In the genomic region with DNA sequence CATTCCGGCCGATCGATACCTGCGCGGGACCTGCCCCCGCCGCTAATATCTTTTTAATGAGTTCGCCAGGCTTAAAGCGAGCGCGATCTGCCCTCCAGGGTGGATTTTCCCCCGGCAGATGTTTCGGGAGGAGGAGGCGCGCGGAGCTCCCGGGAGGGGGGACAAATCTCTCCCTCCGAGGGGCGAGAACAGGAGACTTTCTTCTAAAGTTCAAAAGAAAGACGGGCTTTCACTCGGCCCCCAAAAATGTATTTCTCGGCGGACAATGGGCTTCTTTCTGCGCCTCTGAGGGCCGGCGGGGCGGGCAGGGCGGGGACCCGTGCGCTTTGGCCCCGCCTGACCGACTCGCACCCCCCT, we compare ENCODE assay signal across 2 cellular contexts.
A peak's percentile ranks its signal among the peaks of the same experiment; 100 is the strongest.
TF ChIP-seq lines count a peak whose summit lies in the region.

No MANE protein-coding gene starts in this region.

TF ChIP-seq in A549, 52 proteins besides CTCF, POLR2A, EP300 and RAD21 (continued from another document):
- TF ChIP-seq EHF (CRISPR knock-in tag; IDR thresholded peaks at IDR 0.05) = no peak
- TF ChIP-seq JUN (IDR thresholded peaks at IDR 0.05) = no peak
- no peak for TF ChIP-seq NR3C1 (IDR thresholded peaks at IDR 0.05)
- TF ChIP-seq NPAS2 (CRISPR knock-in tag; IDR thresholded peaks at IDR 0.05; ENCODE audit: borderline replicate concordance) = no peak
- no peak for TF ChIP-seq KDM1A (IDR thresholded peaks at IDR 0.05; ENCODE audit: low read depth)
- TF ChIP-seq, protein P1, sequence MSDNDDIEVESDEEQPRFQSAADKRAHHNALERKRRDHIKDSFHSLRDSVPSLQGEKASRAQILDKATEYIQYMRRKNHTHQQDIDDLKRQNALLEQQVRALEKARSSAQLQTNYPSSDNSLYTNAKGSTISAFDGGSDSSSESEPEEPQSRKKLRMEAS (IDR thresholded peaks at IDR 0.05) = no peak
- no peak for TF ChIP-seq MYC (IDR thresholded peaks at IDR 0.05; ENCODE audit: borderline replicate concordance, low read length)

TF ChIP-seq in HEK293, 187 proteins besides CTCF, POLR2A, EP300 and RAD21:
- TF ChIP-seq, protein P2, sequence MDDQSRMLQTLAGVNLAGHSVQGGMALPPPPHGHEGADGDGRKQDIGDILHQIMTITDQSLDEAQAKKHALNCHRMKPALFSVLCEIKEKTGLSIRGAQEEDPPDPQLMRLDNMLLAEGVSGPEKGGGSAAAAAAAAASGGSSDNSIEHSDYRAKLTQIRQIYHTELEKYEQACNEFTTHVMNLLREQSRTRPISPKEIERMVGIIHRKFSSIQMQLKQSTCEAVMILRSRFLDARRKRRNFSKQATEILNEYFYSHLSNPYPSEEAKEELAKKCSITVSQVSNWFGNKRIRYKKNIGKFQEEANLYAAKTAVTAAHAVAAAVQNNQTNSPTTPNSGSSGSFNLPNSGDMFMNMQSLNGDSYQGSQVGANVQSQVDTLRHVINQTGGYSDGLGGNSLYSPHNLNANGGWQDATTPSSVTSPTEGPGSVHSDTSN (CRISPR knock-in tag; IDR thresholded peaks at IDR 0.05) = no peak
- TF ChIP-seq ZNF488 (tag by site-specific recombination; IDR thresholded peaks at IDR 0.05) (no peak), ZFP3 (tag by site-specific recombination; IDR thresholded peaks at IDR 0.05; ENCODE audit: low read depth) (no peak), TCF7L2 (IDR thresholded peaks at IDR 0.05; ENCODE audit: borderline replicate concordance, low read depth, low read length) (no peak), ZNF426 (tag by site-specific recombination; IDR thresholded peaks at IDR 0.05) (no peak), ZNF114 (tag by site-specific recombination; IDR thresholded peaks at IDR 0.05) (no peak), KLF16 (tag by site-specific recombination; IDR thresholded peaks at IDR 0.05) (no peak), ZSCAN23 (tag by site-specific recombination; IDR thresholded peaks at IDR 0.05) (no peak), ZBTB26 (tag by site-specific recombination; optimal IDR thresholded peaks at IDR 0.05) (peak; percentile 44), HOXC10 (CRISPR knock-in tag; IDR thresholded peaks at IDR 0.05) (no peak), ZNF157 (tag by site-specific recombination; IDR thresholded peaks at IDR 0.05) (no peak), ZNF10 (tag by site-specific recombination; IDR thresholded peaks at IDR 0.05) (no peak), ZBTB20 (tag by site-specific recombination; IDR thresholded peaks at IDR 0.05) (no peak), KLF1 (tag by site-specific recombination; IDR thresholded peaks at IDR 0.05) (no peak), ZNF610 (tag by site-specific recombination; IDR thresholded peaks at IDR 0.05; ENCODE audit: borderline replicate concordance) (no peak), ZBTB17 (tag by site-specific recombination; IDR thresholded peaks at IDR 0.05) (0 out of 2 replicates have a peak, but pooled peaks have one; percentile 8), ZNF132 (tag by site-specific recombination; IDR thresholded peaks at IDR 0.05; ENCODE audit: borderline replicate concordance) (no peak), ZNF707 (tag by site-specific recombination; IDR thresholded peaks at IDR 0.05) (no peak), ZNF18 (tag by site-specific recombination; IDR thresholded peaks at IDR 0.05) (no peak), ZNF335 (tag by site-specific recombination; conservative IDR thresholded peaks at IDR 0.05) (peak; percentile 80), ZNF155 (tag by site-specific recombination; IDR thresholded peaks at IDR 0.05) (no peak), KLF10 (tag by site-specific recombination; IDR thresholded peaks at IDR 0.05) (no peak), KLF8 (tag by site-specific recombination; IDR thresholded peaks at IDR 0.05) (no peak)
- TF ChIP-seq, protein P3, sequence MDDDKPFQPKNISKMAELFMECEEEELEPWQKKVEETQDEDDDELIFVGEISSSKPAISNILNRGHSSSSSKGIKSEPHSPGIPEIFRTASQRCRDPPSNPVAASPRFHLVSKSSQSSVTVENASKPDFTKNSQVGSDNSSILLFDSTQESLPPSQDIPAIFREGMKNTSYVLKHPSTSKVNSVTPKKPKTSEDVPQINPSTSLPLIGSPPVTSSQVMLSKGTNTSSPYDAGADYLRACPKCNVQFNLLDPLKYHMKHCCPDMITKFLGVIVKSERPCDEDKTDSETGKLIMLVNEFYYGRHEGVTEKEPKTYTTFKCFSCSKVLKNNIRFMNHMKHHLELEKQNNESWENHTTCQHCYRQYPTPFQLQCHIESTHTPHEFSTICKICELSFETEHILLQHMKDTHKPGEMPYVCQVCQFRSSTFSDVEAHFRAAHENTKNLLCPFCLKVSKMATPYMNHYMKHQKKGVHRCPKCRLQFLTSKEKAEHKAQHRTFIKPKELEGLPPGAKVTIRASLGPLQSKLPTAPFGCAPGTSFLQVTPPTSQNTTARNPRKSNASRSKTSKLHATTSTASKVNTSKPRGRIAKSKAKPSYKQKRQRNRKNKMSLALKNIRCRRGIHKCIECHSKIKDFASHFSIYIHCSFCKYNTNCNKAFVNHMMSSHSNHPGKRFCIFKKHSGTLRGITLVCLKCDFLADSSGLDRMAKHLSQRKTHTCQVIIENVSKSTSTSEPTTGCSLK (tag by site-specific recombination; IDR thresholded peaks at IDR 0.05) = no peak
